In genomic region chr2:197287596-197287932, GRCh38 we compare ENCODE assay signal across 8 cellular contexts. TPM values are rescaled to one million over a fixed set of nuclear protein-coding genes. Genes with fewer than 3 reads are reported as not detected.
DNase-seq lines count a peak whose midpoint lies in the region; ATAC-seq and TF ChIP-seq lines count a peak whose summit lies in the region.
"Not testable (repeated sequence)": the region's sequence is repeated elsewhere in the genome, so short reads cannot be mapped to it uniquely, and the experiment has no call there.

No MANE protein-coding gene starts in this region.

- POLR2A ChIA-PET in CD4-positive, alpha-beta T cell (lab: Charles Lee), result interaction anchor here (0.7 to 4.3 kb wide), 12 partner anchors 8 to 174 kb away, joined by 3 to 32 read pairs (median 6); no protein-coding TSS in a partner anchor
- POLR2A ChIA-PET in SK-N-SH (lab: Yijun Ruan, JAX), result not testable (repeated sequence)
- POLR2A ChIA-PET in naive thymus-derived CD8-positive, alpha-beta T cell (lab: Charles Lee), result interaction anchor here (0.7 to 2.1 kb wide), 9 partner anchors 11 to 81 kb away, joined by 3 to 9 read pairs (median 3); partner anchors contain the start of gene ANKRD44

- H3K27ac Mint-ChIP-seq in CD4-positive, alpha-beta T cell, result peak overlapping the region; percentile 86
- H3K27ac Mint-ChIP-seq in activated naive CD4-positive, alpha-beta T cell treated with anti-CD3 and anti-CD28 coated beads for 36 hours, result peak overlapping the region; percentile 97
- H3K27ac Mint-ChIP-seq in naive thymus-derived CD8-positive, alpha-beta T cell, result peak overlapping the region; percentile 91 to 99 (median 96)

- H3K4me2 ChIP-seq in SK-N-SH, result peak overlapping the region; percentile 45; the same call in 1 of the 2 replicates

- TF ChIP-seq CTCF in CD4-positive, alpha-beta T cell (IDR thresholded peaks at IDR 0.05); SK-N-SH (IDR thresholded peaks at IDR 0.05); dorsolateral prefrontal cortex (IDR thresholded peaks at IDR 0.05 in 54 of 56, conservative IDR thresholded peaks at IDR 0.05 in 2 of 56; ENCODE audit: low read depth in 1 of 56, partially characterized antibody in 56 of 56); suprapubic skin (IDR thresholded peaks at IDR 0.05): not testable (repeated sequence)

- TF ChIP-seq EP300 in SK-N-SH (IDR thresholded peaks at IDR 0.05; ENCODE audit: borderline replicate concordance in 1 of 2, low read depth in 1 of 2, low read length in 1 of 2); suprapubic skin (IDR thresholded peaks at IDR 0.05): not testable (repeated sequence)

- not testable (repeated sequence) for H3K27me3 Mint-ChIP-seq in CD4-positive, alpha-beta T cell; activated naive CD4-positive, alpha-beta T cell treated with anti-CD3 and anti-CD28 coated beads for 36 hours (ENCODE audit: low read depth); naive thymus-derived CD8-positive, alpha-beta T cell

- not testable (repeated sequence) for H3K27me3 ChIP-seq in CD4-positive, alpha-beta T cell (ENCODE audit: control insufficient read depth, insufficient read depth, low read length); SK-N-SH (ENCODE audit: insufficient read depth); dorsolateral prefrontal cortex; suprapubic skin

- peak overlapping the region; percentile 41 for H2AFZ ChIP-seq in SK-N-SH (ENCODE audit: low read depth)

- H3K4me1 ChIP-seq in SK-N-SH (ENCODE audit: control insufficient read depth in 1 of 2, insufficient read depth in 2 of 2, low read depth in 1 of 2, low read length in 1 of 2); suprapubic skin: not testable (repeated sequence)

- TF ChIP-seq POLR2A in suprapubic skin (IDR thresholded peaks at IDR 0.05), result not testable (repeated sequence)

- not testable (repeated sequence) for H3K9me3 ChIP-seq in CD4-positive, alpha-beta T cell (ENCODE audit: control insufficient read depth, low read length); SK-N-SH; suprapubic skin

- H3K27ac ChIP-seq in CD4-positive, alpha-beta T cell (ENCODE audit: low read depth, low read length), result peak overlapping the region; percentile 43
- peak overlapping the region; percentile 12 to 73; a peak in 2 of 4 replicates for H3K27ac ChIP-seq in SK-N-SH (ENCODE audit: low read depth in 2 of 2, low read length in 1 of 2)
- H3K27ac ChIP-seq in dorsolateral prefrontal cortex, result peak overlapping the region in 57 of 59 donors; percentile 11 to 91 (median 74)
- peak overlapping the region; percentile 24 for H3K27ac ChIP-seq in suprapubic skin

- H4K20me1 ChIP-seq in SK-N-SH (ENCODE audit: insufficient read depth), result not testable (repeated sequence)

- H3K4me3 Mint-ChIP-seq in CD4-positive, alpha-beta T cell, result peak overlapping the region; percentile 84
- peak overlapping the region; percentile 64 for H3K4me3 Mint-ChIP-seq in activated naive CD4-positive, alpha-beta T cell treated with anti-CD3 and anti-CD28 coated beads for 36 hours
- H3K4me3 Mint-ChIP-seq in naive thymus-derived CD8-positive, alpha-beta T cell, result peak overlapping the region; percentile 47 to 88 (median 82)

- WGBS in SK-N-SH (ENCODE audit: low lambda C conversion rate), result 69% methylated on average over 7 of the region's 7 CpGs
- WGBS in suprapubic skin, result 94% methylated on average over 7 of the region's 7 CpGs

- H3K9ac ChIP-seq in SK-N-SH, result not testable (repeated sequence)

- CTCF ChIA-PET in CD4-positive, alpha-beta T cell (lab: Charles Lee), result interaction anchor here (0.5 to 1.5 kb wide), 4 partner anchors 11 to 50 kb away, joined by 3 to 4 read pairs (median 3); no protein-coding TSS in a partner anchor
- CTCF ChIA-PET in SK-N-SH (lab: Yijun Ruan, JAX), result interaction anchor here (1.0 to 1.2 kb wide), 2 partner anchors 68 to 94 kb away, joined by 3 read pairs; no protein-coding TSS in a partner anchor
- CTCF ChIA-PET in activated naive CD4-positive, alpha-beta T cell treated with anti-CD3 and anti-CD28 coated beads for 36 hours (lab: Charles Lee), result interaction anchor here (1.0 to 2.9 kb wide), 5 partner anchors 17 to 90 kb away, joined by 3 to 11 read pairs (median 7); no protein-coding TSS in a partner anchor

- not testable (repeated sequence) for H3K79me2 ChIP-seq in SK-N-SH (ENCODE audit: insufficient read depth)

- TF ChIP-seq RAD21 in SK-N-SH (IDR thresholded peaks at IDR 0.05; ENCODE audit: low read length), result not testable (repeated sequence)

- not testable (repeated sequence) for H3K9me3 Mint-ChIP-seq in CD4-positive, alpha-beta T cell; activated naive CD4-positive, alpha-beta T cell treated with anti-CD3 and anti-CD28 coated beads for 36 hours; naive thymus-derived CD8-positive, alpha-beta T cell

- not testable (repeated sequence) for H3K9me2 ChIP-seq in SK-N-SH

- not testable (repeated sequence) for ATAC-seq in CD4-positive, alpha-beta T cell (ENCODE audit: poor library complexity)
- ATAC-seq in GM21381 (IDR thresholded peaks at IDR 0.05; ENCODE audit: unreplicated experiment), result peak; percentile 7
- peak; percentile 17 for ATAC-seq in HG03045 (IDR thresholded peaks at IDR 0.05; ENCODE audit: unreplicated experiment)
- ATAC-seq in naive thymus-derived CD8-positive, alpha-beta T cell, result peak in 1 of 2 donors; percentile 3

- intact Hi-C loops in CD4-positive, alpha-beta T cell (cut with DNase I, micrococcal nuclease); dorsolateral prefrontal cortex (cut with DNase I): not testable (repeated sequence)
- intact Hi-C loops in activated naive CD4-positive, alpha-beta T cell treated with anti-CD3 and anti-CD28 coated beads for 36 hours (cut with micrococcal nuclease), result loop anchor here (1.0 kb wide), 4 partner anchors 10 to 31 kb away; no protein-coding TSS in a partner anchor

- H3K4me3 ChIP-seq in SK-N-SH (ENCODE audit: low read depth in 2 of 2, low read length in 1 of 2); suprapubic skin: not testable (repeated sequence)
- H3K4me3 ChIP-seq in dorsolateral prefrontal cortex, result peak overlapping the region in 3 of 59 donors; percentile 5 to 40 (median 28)

- H3K36me3 Mint-ChIP-seq in CD4-positive, alpha-beta T cell (ENCODE audit: low read depth), result peaks cover 34% of the 10 kb centered on the region
- peaks cover 27% of the 10 kb centered on the region for H3K36me3 Mint-ChIP-seq in activated naive CD4-positive, alpha-beta T cell treated with anti-CD3 and anti-CD28 coated beads for 36 hours (ENCODE audit: low read depth)
- peaks cover 0 to 15% (median 13%) of the 10 kb centered on the region in 3 donors for H3K36me3 Mint-ChIP-seq in naive thymus-derived CD8-positive, alpha-beta T cell

- H3F3A ChIP-seq in SK-N-SH (replicated peaks; ENCODE audit: insufficient read depth), result not testable (repeated sequence)

- H3K36me3 ChIP-seq in SK-N-SH (replicated peaks in 1 of 2; ENCODE audit: control insufficient read depth in 1 of 2, insufficient read depth in 2 of 2, low read length in 1 of 2); suprapubic skin: not testable (repeated sequence)

- not testable (repeated sequence) for DNase-seq in CD4-positive, alpha-beta T cell; SK-N-SH; activated naive CD4-positive, alpha-beta T cell treated with anti-CD3 and anti-CD28 coated beads for 36 hours; dorsolateral prefrontal cortex; naive thymus-derived CD8-positive, alpha-beta T cell; suprapubic skin (ENCODE audit: low spot score in 2 of 2)

- peaks cover 85% of the 10 kb centered on the region for H3K4me1 Mint-ChIP-seq in CD4-positive, alpha-beta T cell (ENCODE audit: low read depth)
- H3K4me1 Mint-ChIP-seq in activated naive CD4-positive, alpha-beta T cell treated with anti-CD3 and anti-CD28 coated beads for 36 hours (ENCODE audit: low read depth), result peaks cover 81% of the 10 kb centered on the region
- H3K4me1 Mint-ChIP-seq in naive thymus-derived CD8-positive, alpha-beta T cell, result peaks cover 38 to 92% (median 86%) of the 10 kb centered on the region in 4 donors

RNA-seq across cellular contexts. Expression of gene ANKRD44, which starts 23.0 kb away (rescaled TPM):
- total RNA-seq in CD4-positive, alpha-beta T cell, result 100 to 1,000 TPM; 170 to 186 TPM
- 12.3 and 12.5 TPM in 2 replicates for polyA plus RNA-seq in SK-N-SH (2012; rRNA removed)
- polyA plus RNA-seq in SK-N-SH (2012; cell fraction: cytosol; rRNA removed), result 6.8 and 7.0 TPM in 2 replicates
- 23.4 and 77.4 TPM in 2 replicates for polyA plus RNA-seq in SK-N-SH (2012; cell fraction: nucleus; rRNA removed)
- 100 to 1,000 TPM in 1 of 2 experiments, 10 to 100 TPM in 1; 87.8 to 101 TPM for total RNA-seq in activated naive CD4-positive, alpha-beta T cell treated with anti-CD3 and anti-CD28 coated beads for 36 hours
- total RNA-seq in dorsolateral prefrontal cortex (10 to 100 TPM; 20.2 to 68.1 (median 34.7) TPM), suprapubic skin (10 to 100 TPM in 3 of 4 donors, 1 to 10 TPM in 1; 6.3 to 34.4 (median 17.8) TPM)
- 100 to 1,000 TPM; 269 to 279 TPM for total RNA-seq in naive thymus-derived CD8-positive, alpha-beta T cell
- 10 to 100 TPM; 85.8 to 96.1 (median 94.2) TPM for polyA plus RNA-seq in naive thymus-derived CD8-positive, alpha-beta T cell

Comparison
In these comparisons a context has a peak if more than half of its experiments do, and no peak if none do; other contexts are left out.
1. H3K27ac ChIP-seq: peak in every context shown above with its lines; median percentile 74 in dorsolateral prefrontal cortex; 43 in CD4-positive, alpha-beta T cell; 42 in SK-N-SH; 24 in suprapubic skin.